Comparison of ENCODE assay signal across 8 cellular contexts in the genomic region with DNA sequence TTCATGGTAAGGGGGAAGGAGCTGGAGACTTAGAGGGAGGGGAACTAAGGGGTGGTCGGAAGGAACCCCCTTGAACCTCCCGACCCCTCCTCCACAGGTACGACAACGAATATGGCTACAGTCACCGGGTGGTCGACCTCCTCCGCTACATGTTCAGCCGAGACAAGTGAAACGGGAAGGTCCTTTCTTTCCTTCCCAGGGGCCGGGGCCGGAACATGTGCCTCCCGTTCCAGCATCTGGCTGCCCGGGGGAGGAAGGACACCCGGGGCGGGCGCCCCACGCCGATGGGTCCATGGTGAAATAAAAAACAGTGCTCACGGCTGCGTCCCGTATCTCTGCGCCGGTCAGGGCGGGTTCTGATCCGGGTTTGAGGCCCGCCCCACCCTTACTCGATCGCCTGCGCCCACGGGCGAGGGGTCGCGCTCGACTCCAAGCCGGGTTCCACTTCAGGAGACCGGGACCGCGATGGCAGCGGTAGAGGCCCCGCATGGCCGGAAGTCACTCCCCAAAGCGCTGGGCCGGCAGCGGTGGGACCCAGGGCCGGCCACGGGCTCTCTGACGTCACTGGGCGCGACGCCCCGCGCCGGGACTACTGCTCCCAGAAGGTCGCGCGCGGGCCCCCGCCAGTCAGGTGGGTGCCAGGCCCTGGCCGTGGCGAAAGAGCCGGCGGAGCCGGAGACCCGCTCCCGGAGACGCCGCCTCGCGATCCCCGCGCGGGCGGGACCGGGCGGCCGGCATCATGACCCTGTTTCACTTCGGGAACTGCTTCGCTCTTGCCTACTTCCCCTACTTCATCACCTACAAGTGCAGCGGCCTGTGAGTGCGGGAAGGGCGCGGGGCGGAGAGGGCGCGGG. TPM values are rescaled to one million over a fixed set of nuclear protein-coding genes. Genes with fewer than 3 reads are reported as not detected.
DNase-seq lines count a peak whose midpoint lies in the region; ATAC-seq, FAIRE-seq and TF ChIP-seq lines count a peak whose summit lies in the region.

A gene with protein sequence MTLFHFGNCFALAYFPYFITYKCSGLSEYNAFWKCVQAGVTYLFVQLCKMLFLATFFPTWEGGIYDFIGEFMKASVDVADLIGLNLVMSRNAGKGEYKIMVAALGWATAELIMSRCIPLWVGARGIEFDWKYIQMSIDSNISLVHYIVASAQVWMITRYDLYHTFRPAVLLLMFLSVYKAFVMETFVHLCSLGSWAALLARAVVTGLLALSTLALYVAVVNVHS (plus strand): TSS at position 626 of the 854 bp plus-strand sequence. CDS start 114 bp downstream, at position 740.

- H3K9me3 Mint-ChIP-seq in astrocyte (ENCODE audit: unreplicated experiment) = no peaks in the 10 kb centered on the region

- FAIRE-seq in GM12892 (lab: Jason Lieb, UNC) = peak; percentile 89
- no peak for FAIRE-seq in astrocyte (lab: Jason Lieb, UNC)

- DNase-seq in GM12892 (ENCODE audit: insufficient read length) (peak; percentile 100), NCI-H187 treated with DMSO at 0.1 percent for 48 hours (lab: John Stamatoyannopoulos, UW) (peak; percentile 47), T-helper 22 cell (ENCODE audit: low read depth) (peak; percentile 55), astrocyte (ENCODE audit: low read depth) (peak; percentile 72), hepatic stellate cell (ENCODE audit: low spot score) (peak; percentile 99), retina (peak; percentile 94), aorta (peak; percentile 96 to 99)

- peaks cover 39% of the 10 kb centered on the region for H3K79me2 ChIP-seq in astrocyte (ENCODE audit: insufficient read depth, low read length)

- H3K27ac ChIP-seq in astrocyte (ENCODE audit: low read depth, low read length) (peak within 1 kb of the TSS; percentile 88), aorta (ENCODE audit: low read depth in 1 of 2, low read length in 2 of 2) (no peak within 1 kb of the TSS)

- TF ChIP-seq POLR2A in GM12892 (IDR thresholded peaks at IDR 0.05; ENCODE audit: low read depth, low read length) = peak; percentile 85

- peaks cover 23% of the 10 kb centered on the region for H3K36me3 Mint-ChIP-seq in astrocyte (ENCODE audit: low read depth, unreplicated experiment)

- no peaks in the 10 kb centered on the region for H3K9me3 ChIP-seq in astrocyte (ENCODE audit: insufficient read depth, low read depth, low read length)
- H3K9me3 ChIP-seq in aorta (ENCODE audit: control insufficient read depth, low read length) = no peaks in the 10 kb centered on the region

- H4K20me1 ChIP-seq in astrocyte (ENCODE audit: insufficient read depth, low read length) = peaks cover 21% of the 10 kb centered on the region

- intact Hi-C loops in aorta (cut with DNase I) = loop anchor here (5.0 kb wide), 3 partner anchors 67 to 172 kb away; a partner anchor contains a TSS

- no peaks in the 10 kb centered on the region for H3K27me3 Mint-ChIP-seq in astrocyte (ENCODE audit: low read depth, unreplicated experiment)

- no peaks in the 10 kb centered on the region for H3K36me3 ChIP-seq in astrocyte (ENCODE audit: insufficient read depth, low read length)
- H3K36me3 ChIP-seq in aorta (ENCODE audit: control insufficient read depth in 1 of 2, insufficient read depth in 2 of 2, low read length in 1 of 2) = no peaks in the 10 kb centered on the region

- peak within 1 kb of the TSS; percentile 95 for H3K9ac ChIP-seq in astrocyte (ENCODE audit: low read length)

- ATAC-seq in HG02852 (IDR thresholded peaks at IDR 0.05; ENCODE audit: unreplicated experiment) (peak; percentile 83), aorta (ENCODE audit: low FRiP score) (peak; percentile 96)

- H3K4me3 ChIP-seq in astrocyte (ENCODE audit: insufficient read depth, low read depth, low read length) = peak within 1 kb of the TSS; percentile 88
- peak within 1 kb of the TSS; percentile 62 to 80 for H3K4me3 ChIP-seq in aorta (ENCODE audit: low read length in 2 of 2)

- peak within 1 kb of the TSS; percentile 98 for H3K4me2 ChIP-seq in astrocyte (ENCODE audit: low read length)

- H3K4me1 Mint-ChIP-seq in astrocyte (ENCODE audit: low read depth, unreplicated experiment) = peaks cover 8% of the 10 kb centered on the region

- no peaks in the 10 kb centered on the region for H3K27me3 ChIP-seq in astrocyte (ENCODE audit: insufficient read depth, low read length)
- H3K27me3 ChIP-seq in aorta (ENCODE audit: control insufficient read depth in 1 of 2, insufficient read depth in 2 of 2, low read length in 1 of 2) = no peaks in the 10 kb centered on the region

- WGBS in aorta, 2 donors = 1% methylated on average over 81 to 85 of the region's 85 CpGs

- H3K4me3 Mint-ChIP-seq in astrocyte (ENCODE audit: unreplicated experiment) = peak within 1 kb of the TSS; percentile 90

- peak within 1 kb of the TSS; percentile 79 for H3K27ac Mint-ChIP-seq in astrocyte (ENCODE audit: unreplicated experiment)

- H3K4me1 ChIP-seq in astrocyte (ENCODE audit: insufficient read depth, low read length) (peaks cover 15% of the 10 kb centered on the region), aorta (ENCODE audit: control insufficient read depth in 1 of 2, insufficient read depth in 2 of 2, low read length in 2 of 2) (no peaks in the 10 kb centered on the region)

- peak within 1 kb of the TSS; percentile 90 for H2AFZ ChIP-seq in astrocyte (ENCODE audit: low read depth, low read length)

- no peak for TF ChIP-seq CTCF in astrocyte (IDR thresholded peaks at IDR 0.05; ENCODE audit: insufficient read depth, low read depth, low read length)

RNA-seq across cellular contexts. Expression of the gene that starts here (rescaled TPM):
- polyA plus RNA-seq in GM12892 (2012; ENCODE audit: missing spikeins) = 76.8 TPM
- 68.2 and 69.3 TPM in 2 replicates for total RNA-seq in astrocyte
- total RNA-seq in aorta = 10 to 100 TPM; 48.0 to 52.2 TPM
- polyA plus RNA-seq in aorta = 100 to 1,000 TPM in 1 of 2 donors, 10 to 100 TPM in 1; 86.0 to 123 TPM

Comparison
In these comparisons a context has a peak if more than half of its experiments do, and no peak if none do; other contexts are left out.
1. DNase-seq: peak in every context shown above with its lines; median percentile 100 in GM12892; 99 in hepatic stellate cell; 98 in aorta; 94 in retina; 72 in astrocyte; 55 in T-helper 22 cell; 47 in NCI-H187 treated with DMSO at 0.1 percent for 48 hours.